In genomic region chr22:37282385-37282677, GRCh38 we compare ENCODE assay signal across 8 cellular contexts. TPM values are rescaled to one million over a fixed set of nuclear protein-coding genes. Genes with fewer than 3 reads are reported as not detected.
DNase-seq lines count a peak whose midpoint lies in the region; ATAC-seq and TF ChIP-seq lines count a peak whose summit lies in the region.

CYTH4 (plus strand) TSS chr22:37282508; CDS start chr22:37282570, 62 bp downstream.

- H4K20me1 ChIP-seq in PC-3 (ENCODE audit: low read length), result no peaks in the 10 kb centered on the region

- POLR2A ChIA-PET in PC-3 (lab: Charles Lee; ENCODE audit: unreplicated experiment), result no interaction called here

- TF ChIP-seq POLR2A in lower leg skin (IDR thresholded peaks at IDR 0.05), result no peak

- no peak within 1 kb of the TSS for H3K27ac Mint-ChIP-seq in mesothelial cell of epicardium

- H3K4me3 ChIP-seq in PC-3 (ENCODE audit: low read length), result peak within 1 kb of the TSS; percentile 47
- H3K4me3 ChIP-seq in lower leg skin (ENCODE audit: low read depth, poor library complexity, severe bottlenecking), result peak within 1 kb of the TSS; percentile 2
- no peak within 1 kb of the TSS for H3K4me3 ChIP-seq in BE2C (ENCODE audit: low read depth, low read length)

- 17 to 37% methylated on average over 12 of the region's 12 CpGs for WGBS in lower leg skin, 2 donors

- no TSS peak for BruUV-seq in PC-3 (replicated peaks; lab: Mats Ljungman, UMichigan)

- no peak within 1 kb of the TSS for H3K27ac ChIP-seq in PC-3 (ENCODE audit: low read length)

- no peaks in the 10 kb centered on the region for H3K36me3 ChIP-seq in PC-3 (ENCODE audit: low read depth, low read length)
- H3K36me3 ChIP-seq in BE2C, result no peaks in the 10 kb centered on the region

- no peaks in the 10 kb centered on the region for H3K9me3 Mint-ChIP-seq in mesothelial cell of epicardium

- TF ChIP-seq CTCF in PC-3 (conservative IDR thresholded peaks at IDR 0.05; ENCODE audit: low read depth, low read length), result no peak
- no peak for TF ChIP-seq CTCF in lower leg skin (IDR thresholded peaks at IDR 0.05)
- TF ChIP-seq CTCF in BE2C (IDR thresholded peaks at IDR 0.05; ENCODE audit: low read depth, low read length), result no peak
- no peak for TF ChIP-seq CTCF in mesothelial cell of epicardium (IDR thresholded peaks at IDR 0.05; ENCODE audit: unreplicated experiment)

- no peaks in the 10 kb centered on the region for H3K36me3 Mint-ChIP-seq in mesothelial cell of epicardium

- peak within 1 kb of the TSS; percentile 60 for H2AFZ ChIP-seq in PC-3 (ENCODE audit: low read length)

- H3K4me3 Mint-ChIP-seq in mesothelial cell of epicardium, result no peak within 1 kb of the TSS

- no peaks in the 10 kb centered on the region for H3K27me3 ChIP-seq in PC-3 (ENCODE audit: low read length)
- peaks cover 3% of the 10 kb centered on the region; the same call in 1 of the 2 replicates for H3K27me3 ChIP-seq in BE2C

- peak within 1 kb of the TSS; percentile 72 for H3K4me2 ChIP-seq in PC-3 (ENCODE audit: low read length)

- H3K4me1 Mint-ChIP-seq in mesothelial cell of epicardium, result no peaks in the 10 kb centered on the region

- peak; percentile 48 for ATAC-seq in GM18867 (IDR thresholded peaks at IDR 0.05; ENCODE audit: unreplicated experiment)
- ATAC-seq in PC-3, result peak; percentile 98

- no peaks in the 10 kb centered on the region for H3K9me2 ChIP-seq in PC-3 (replicated peaks; ENCODE audit: low read length)

- H3K9me3 ChIP-seq in PC-3 (ENCODE audit: low read length) (no peaks in the 10 kb centered on the region), BE2C (no peaks in the 10 kb centered on the region; the same call in 1 of the 2 replicates)

- CTCF ChIA-PET in PC-3 (lab: Charles Lee), result no interaction called here

- H3K4me1 ChIP-seq in PC-3 (ENCODE audit: insufficient read depth, low read length), result peaks cover 11% of the 10 kb centered on the region
- H3K4me1 ChIP-seq in BE2C, result no peaks in the 10 kb centered on the region

- DNase-seq in PC-3 (peak; percentile 58), lower leg skin (ENCODE audit: low spot score in 2 of 2) (peak; percentile 34 to 91), BE2C (no peak), mesothelial cell of epicardium (ENCODE audit: low spot score in 2 of 2, unreplicated experiment in 2 of 2) (no peak), NCI-H524 treated with DMSO at 0.1 percent for 48 hours (lab: John Stamatoyannopoulos, UW) (no peak)
- peak; percentile 90 for DNase-seq in activated effector memory CD4-positive, alpha-beta T cell treated with anti-CD3 and anti-CD28 coated beads, Interleukin-2, amount 50 U/mL, for 16 hours
- DNase-seq in stimulated activated CD8-positive, alpha-beta memory T cell treated with anti-CD3 and anti-CD28 coated beads, Interleukin-7, amount 100 ng/mL, for 1 hour (ENCODE audit: low read depth in 2 of 2), result peak; percentile 55 to 60

- intact Hi-C loops in PC-3 (cut with micrococcal nuclease) (no loop called here), lower leg skin (cut with DNase I; ENCODE audit: low total_unique reads) (no loop called here)

- H3K79me2 ChIP-seq in PC-3 (ENCODE audit: low read length), result no peaks in the 10 kb centered on the region

- H3K27me3 Mint-ChIP-seq in mesothelial cell of epicardium (ENCODE audit: low read depth), result peaks cover 42% of the 10 kb centered on the region

- H3F3A ChIP-seq in PC-3 (ENCODE audit: low read length, unreplicated experiment), result no peaks in the 10 kb centered on the region

- H3K9ac ChIP-seq in PC-3 (ENCODE audit: low read length), result no peak within 1 kb of the TSS

RNA-seq across cellular contexts. Expression of gene CYTH4, which starts in this region (rescaled TPM):
- total RNA-seq in PC-3 (2014; rRNA removed) (1.9 and 4.6 TPM in 2 replicates), lower leg skin (10 to 100 TPM in 1 of 4 donors, 1 to 10 TPM in 3; 1.4 to 13.1 (median 3.0) TPM), mesothelial cell of epicardium (0.11 TPM in 1 of 3 replicates, not detected in the others)
- 0.99 TPM for polyA plus RNA-seq in BE2C (2012; ENCODE audit: insufficient read depth, insufficient read length, low read depth)

Comparison
In these comparisons a context has a peak if more than half of its experiments do, and no peak if none do; other contexts are left out.
1. DNase-seq: peak in PC-3 (single experiment), activated effector memory CD4-positive, alpha-beta T cell treated with anti-CD3 and anti-CD28 coated beads, Interleukin-2, amount 50 U/mL, for 16 hours (single experiment), lower leg skin (2 of 2) and stimulated activated CD8-positive, alpha-beta memory T cell treated with anti-CD3 and anti-CD28 coated beads, Interleukin-7, amount 100 ng/mL, for 1 hour (2 of 2); none in BE2C (single experiment), mesothelial cell of epicardium (0 of 2) and NCI-H524 treated with DMSO at 0.1 percent for 48 hours (single experiment).